Comparison of ENCODE assay signal across 2 cellular contexts in the genomic region with DNA sequence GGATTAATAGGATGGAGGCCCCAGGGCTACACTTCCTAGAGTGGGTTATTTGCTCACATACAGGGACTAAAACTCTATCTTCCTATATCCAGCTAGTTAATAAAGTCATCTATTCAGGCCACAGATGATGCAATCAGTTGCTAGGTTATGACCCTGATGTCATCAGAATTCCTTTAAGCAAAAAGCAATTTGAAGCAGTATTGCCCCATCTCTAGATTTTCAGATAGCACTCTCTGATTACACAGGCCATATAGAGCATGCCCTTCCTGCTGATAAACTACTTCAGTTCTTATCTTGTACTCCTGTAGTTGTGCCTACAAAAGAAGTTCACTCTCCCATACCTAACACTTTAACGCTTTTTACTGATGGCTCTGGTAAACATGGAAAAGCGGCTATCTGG.
TF ChIP-seq lines count a peak whose summit lies in the region.

No MANE protein-coding gene starts in this region.

TF ChIP-seq in HepG2, 621 proteins besides CTCF, POLR2A, EP300 and RAD21 (continued from another document and continues in another):
- TF ChIP-seq ATRX (CRISPR knock-in tag; IDR thresholded peaks at IDR 0.05; ENCODE audit: borderline replicate concordance) (no peak), HNF4G (IDR thresholded peaks at IDR 0.05; ENCODE audit: borderline replicate concordance, low read depth, low read length) (no peak), HNF4G (CRISPR knock-in tag; IDR thresholded peaks at IDR 0.05; ENCODE audit: borderline replicate concordance, low read depth) (no peak), KAT2B (IDR thresholded peaks at IDR 0.05; ENCODE audit: borderline replicate concordance, low read depth, low read length) (no peak), NR2F6 (IDR thresholded peaks at IDR 0.05) (peak; percentile 75), NR2F6 (CRISPR knock-in tag; IDR thresholded peaks at IDR 0.05) (peak; percentile 72), ARNTL (CRISPR knock-in tag; IDR thresholded peaks at IDR 0.05) (no peak)
- TF ChIP-seq, protein P1, sequence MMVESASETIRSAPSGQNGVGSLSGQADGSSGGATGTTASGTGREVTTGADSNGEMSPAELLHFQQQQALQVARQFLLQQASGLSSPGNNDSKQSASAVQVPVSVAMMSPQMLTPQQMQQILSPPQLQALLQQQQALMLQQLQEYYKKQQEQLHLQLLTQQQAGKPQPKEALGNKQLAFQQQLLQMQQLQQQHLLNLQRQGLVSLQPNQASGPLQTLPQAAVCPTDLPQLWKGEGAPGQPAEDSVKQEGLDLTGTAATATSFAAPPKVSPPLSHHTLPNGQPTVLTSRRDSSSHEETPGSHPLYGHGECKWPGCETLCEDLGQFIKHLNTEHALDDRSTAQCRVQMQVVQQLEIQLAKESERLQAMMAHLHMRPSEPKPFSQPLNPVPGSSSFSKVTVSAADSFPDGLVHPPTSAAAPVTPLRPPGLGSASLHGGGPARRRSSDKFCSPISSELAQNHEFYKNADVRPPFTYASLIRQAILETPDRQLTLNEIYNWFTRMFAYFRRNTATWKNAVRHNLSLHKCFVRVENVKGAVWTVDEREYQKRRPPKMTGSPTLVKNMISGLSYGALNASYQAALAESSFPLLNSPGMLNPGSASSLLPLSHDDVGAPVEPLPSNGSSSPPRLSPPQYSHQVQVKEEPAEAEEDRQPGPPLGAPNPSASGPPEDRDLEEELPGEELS (CRISPR knock-in tag; IDR thresholded peaks at IDR 0.05), result peak; percentile 55
- TF ChIP-seq, protein P2, sequence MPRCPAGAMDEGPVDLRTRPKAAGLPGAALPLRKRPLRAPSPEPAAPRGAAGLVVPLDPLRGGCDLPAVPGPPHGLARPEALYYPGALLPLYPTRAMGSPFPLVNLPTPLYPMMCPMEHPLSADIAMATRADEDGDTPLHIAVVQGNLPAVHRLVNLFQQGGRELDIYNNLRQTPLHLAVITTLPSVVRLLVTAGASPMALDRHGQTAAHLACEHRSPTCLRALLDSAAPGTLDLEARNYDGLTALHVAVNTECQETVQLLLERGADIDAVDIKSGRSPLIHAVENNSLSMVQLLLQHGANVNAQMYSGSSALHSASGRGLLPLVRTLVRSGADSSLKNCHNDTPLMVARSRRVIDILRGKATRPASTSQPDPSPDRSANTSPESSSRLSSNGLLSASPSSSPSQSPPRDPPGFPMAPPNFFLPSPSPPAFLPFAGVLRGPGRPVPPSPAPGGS (CRISPR knock-in tag; IDR thresholded peaks at IDR 0.05), result no peak
- TF ChIP-seq, protein P3, sequence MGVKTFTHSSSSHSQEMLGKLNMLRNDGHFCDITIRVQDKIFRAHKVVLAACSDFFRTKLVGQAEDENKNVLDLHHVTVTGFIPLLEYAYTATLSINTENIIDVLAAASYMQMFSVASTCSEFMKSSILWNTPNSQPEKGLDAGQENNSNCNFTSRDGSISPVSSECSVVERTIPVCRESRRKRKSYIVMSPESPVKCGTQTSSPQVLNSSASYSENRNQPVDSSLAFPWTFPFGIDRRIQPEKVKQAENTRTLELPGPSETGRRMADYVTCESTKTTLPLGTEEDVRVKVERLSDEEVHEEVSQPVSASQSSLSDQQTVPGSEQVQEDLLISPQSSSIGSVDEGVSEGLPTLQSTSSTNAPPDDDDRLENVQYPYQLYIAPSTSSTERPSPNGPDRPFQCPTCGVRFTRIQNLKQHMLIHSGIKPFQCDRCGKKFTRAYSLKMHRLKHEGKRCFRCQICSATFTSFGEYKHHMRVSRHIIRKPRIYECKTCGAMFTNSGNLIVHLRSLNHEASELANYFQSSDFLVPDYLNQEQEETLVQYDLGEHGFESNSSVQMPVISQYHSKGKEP (CRISPR knock-in tag; IDR thresholded peaks at IDR 0.05), result no peak
- TF ChIP-seq, protein P4, sequence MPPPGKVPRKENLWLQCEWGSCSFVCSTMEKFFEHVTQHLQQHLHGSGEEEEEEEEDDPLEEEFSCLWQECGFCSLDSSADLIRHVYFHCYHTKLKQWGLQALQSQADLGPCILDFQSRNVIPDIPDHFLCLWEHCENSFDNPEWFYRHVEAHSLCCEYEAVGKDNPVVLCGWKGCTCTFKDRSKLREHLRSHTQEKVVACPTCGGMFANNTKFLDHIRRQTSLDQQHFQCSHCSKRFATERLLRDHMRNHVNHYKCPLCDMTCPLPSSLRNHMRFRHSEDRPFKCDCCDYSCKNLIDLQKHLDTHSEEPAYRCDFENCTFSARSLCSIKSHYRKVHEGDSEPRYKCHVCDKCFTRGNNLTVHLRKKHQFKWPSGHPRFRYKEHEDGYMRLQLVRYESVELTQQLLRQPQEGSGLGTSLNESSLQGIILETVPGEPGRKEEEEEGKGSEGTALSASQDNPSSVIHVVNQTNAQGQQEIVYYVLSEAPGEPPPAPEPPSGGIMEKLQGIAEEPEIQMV (CRISPR knock-in tag; IDR thresholded peaks at IDR 0.05; ENCODE audit: low read depth), result no peak
- TF ChIP-seq, protein P5, sequence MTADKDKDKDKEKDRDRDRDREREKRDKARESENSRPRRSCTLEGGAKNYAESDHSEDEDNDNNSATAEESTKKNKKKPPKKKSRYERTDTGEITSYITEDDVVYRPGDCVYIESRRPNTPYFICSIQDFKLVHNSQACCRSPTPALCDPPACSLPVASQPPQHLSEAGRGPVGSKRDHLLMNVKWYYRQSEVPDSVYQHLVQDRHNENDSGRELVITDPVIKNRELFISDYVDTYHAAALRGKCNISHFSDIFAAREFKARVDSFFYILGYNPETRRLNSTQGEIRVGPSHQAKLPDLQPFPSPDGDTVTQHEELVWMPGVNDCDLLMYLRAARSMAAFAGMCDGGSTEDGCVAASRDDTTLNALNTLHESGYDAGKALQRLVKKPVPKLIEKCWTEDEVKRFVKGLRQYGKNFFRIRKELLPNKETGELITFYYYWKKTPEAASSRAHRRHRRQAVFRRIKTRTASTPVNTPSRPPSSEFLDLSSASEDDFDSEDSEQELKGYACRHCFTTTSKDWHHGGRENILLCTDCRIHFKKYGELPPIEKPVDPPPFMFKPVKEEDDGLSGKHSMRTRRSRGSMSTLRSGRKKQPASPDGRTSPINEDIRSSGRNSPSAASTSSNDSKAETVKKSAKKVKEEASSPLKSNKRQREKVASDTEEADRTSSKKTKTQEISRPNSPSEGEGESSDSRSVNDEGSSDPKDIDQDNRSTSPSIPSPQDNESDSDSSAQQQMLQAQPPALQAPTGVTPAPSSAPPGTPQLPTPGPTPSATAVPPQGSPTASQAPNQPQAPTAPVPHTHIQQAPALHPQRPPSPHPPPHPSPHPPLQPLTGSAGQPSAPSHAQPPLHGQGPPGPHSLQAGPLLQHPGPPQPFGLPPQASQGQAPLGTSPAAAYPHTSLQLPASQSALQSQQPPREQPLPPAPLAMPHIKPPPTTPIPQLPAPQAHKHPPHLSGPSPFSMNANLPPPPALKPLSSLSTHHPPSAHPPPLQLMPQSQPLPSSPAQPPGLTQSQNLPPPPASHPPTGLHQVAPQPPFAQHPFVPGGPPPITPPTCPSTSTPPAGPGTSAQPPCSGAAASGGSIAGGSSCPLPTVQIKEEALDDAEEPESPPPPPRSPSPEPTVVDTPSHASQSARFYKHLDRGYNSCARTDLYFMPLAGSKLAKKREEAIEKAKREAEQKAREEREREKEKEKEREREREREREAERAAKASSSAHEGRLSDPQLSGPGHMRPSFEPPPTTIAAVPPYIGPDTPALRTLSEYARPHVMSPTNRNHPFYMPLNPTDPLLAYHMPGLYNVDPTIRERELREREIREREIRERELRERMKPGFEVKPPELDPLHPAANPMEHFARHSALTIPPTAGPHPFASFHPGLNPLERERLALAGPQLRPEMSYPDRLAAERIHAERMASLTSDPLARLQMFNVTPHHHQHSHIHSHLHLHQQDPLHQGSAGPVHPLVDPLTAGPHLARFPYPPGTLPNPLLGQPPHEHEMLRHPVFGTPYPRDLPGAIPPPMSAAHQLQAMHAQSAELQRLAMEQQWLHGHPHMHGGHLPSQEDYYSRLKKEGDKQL (CRISPR knock-in tag; IDR thresholded peaks at IDR 0.05; ENCODE audit: low read depth), result 0 out of 2 replicates have a peak, but pooled peaks have one; percentile 49

TF ChIP-seq in WTC11, 78 proteins besides CTCF, POLR2A, EP300 and RAD21 (continued from another document):
- TF ChIP-seq, protein P6, sequence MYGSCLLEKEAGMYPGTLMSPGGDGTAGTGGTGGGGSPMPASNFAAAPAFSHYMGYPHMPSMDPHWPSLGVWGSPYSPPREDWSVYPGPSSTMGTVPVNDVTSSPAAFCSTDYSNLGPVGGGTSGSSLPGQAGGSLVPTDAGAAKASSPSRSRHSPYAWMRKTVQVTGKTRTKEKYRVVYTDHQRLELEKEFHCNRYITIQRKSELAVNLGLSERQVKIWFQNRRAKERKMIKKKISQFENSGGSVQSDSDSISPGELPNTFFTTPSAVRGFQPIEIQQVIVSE (CRISPR knock-in tag; IDR thresholded peaks at IDR 0.05; ENCODE audit: borderline replicate concordance), result no peak
- TF ChIP-seq ZNF317 (CRISPR knock-in tag; IDR thresholded peaks at IDR 0.05; ENCODE audit: borderline replicate concordance, low read depth), result no peak
